In the genomic region with DNA sequence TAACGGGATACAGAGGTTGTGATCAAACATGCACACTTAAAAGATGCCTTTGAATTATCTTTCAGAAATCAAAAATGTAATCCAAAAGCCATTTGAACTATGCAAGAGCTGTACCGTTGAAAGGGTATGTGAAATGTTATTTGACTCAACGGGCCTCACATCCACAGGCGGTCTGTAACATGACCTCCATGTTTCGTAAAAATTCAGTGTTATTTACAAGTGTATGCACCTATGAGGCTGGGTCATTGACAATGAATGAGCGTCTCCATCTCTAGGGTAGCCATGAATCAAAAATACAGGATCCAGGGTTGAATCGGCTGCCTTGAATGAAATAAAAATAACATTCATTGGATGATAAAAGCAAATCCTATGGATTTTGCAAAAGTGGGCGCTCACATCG, we compare ENCODE assay signal across 19 cellular contexts.
DNase-seq lines count a peak whose midpoint lies in the region; ATAC-seq and TF ChIP-seq lines count a peak whose summit lies in the region.
"Had no signal": no experiment of that assay in that cellular context is flagged by ENCODE, and none has a peak within 500 bp of the region (broad histone marks: within the 10 kb centered on the region; RNA-seq: fewer than 3 reads in every experiment).

No MANE protein-coding gene starts in this region.

- H3K4me1 ChIP-seq in HUES48 (ENCODE audit: control insufficient read depth, insufficient read depth, low read length): peaks cover 26% of the 10 kb centered on the region
- H3K4me1 ChIP-seq in tibial nerve: no peaks in the 10 kb centered on the region

- peak overlapping the region; percentile 79 for H3K4me3 Mint-ChIP-seq in glutamatergic neuron (ENCODE audit: unreplicated experiment)
- peak overlapping the region in 6 of 10 donors; percentile 56 to 84 (median 68) for H3K4me3 Mint-ChIP-seq in naive thymus-derived CD8-positive, alpha-beta T cell
- H3K4me3 Mint-ChIP-seq in activated naive CD4-positive, alpha-beta T cell treated with anti-CD3 and anti-CD28 coated beads for 36 hours: no peak overlapping the region
- peak overlapping the region in 1 of 2 donors; percentile 59 for H3K4me3 Mint-ChIP-seq in CD14-positive monocyte

- peaks cover 7% of the 10 kb centered on the region for H3K9me3 Mint-ChIP-seq in glutamatergic neuron (ENCODE audit: unreplicated experiment)
- H3K9me3 Mint-ChIP-seq in naive thymus-derived CD8-positive, alpha-beta T cell: peaks cover 0 to 3% (median 0%) of the 10 kb centered on the region in 9 donors
- H3K9me3 Mint-ChIP-seq in activated naive CD4-positive, alpha-beta T cell treated with anti-CD3 and anti-CD28 coated beads for 36 hours: peaks cover 6% of the 10 kb centered on the region
- peaks cover 0 to 14% (median 5%) of the 10 kb centered on the region in 7 donors for H3K9me3 Mint-ChIP-seq in CD14-positive monocyte

- H3K27ac ChIP-seq in HUES48 (ENCODE audit: low read depth, low read length): peak overlapping the region; percentile 94
- no peak overlapping the region for H3K27ac ChIP-seq in tibial nerve
- H3K27ac ChIP-seq: C4-2B had no signal

- H3K9ac ChIP-seq in HUES48 (ENCODE audit: low read depth, low read length): peak overlapping the region; percentile 25; the same call in 1 of the 2 replicates

- TF ChIP-seq EP300 in tibial nerve (IDR thresholded peaks at IDR 0.05): no peak

- no peak overlapping the region for H3K27ac Mint-ChIP-seq in glutamatergic neuron (ENCODE audit: unreplicated experiment)
- H3K27ac Mint-ChIP-seq in naive thymus-derived CD8-positive, alpha-beta T cell: peak overlapping the region in 1 of 10 donors; percentile 24
- H3K27ac Mint-ChIP-seq in activated naive CD4-positive, alpha-beta T cell treated with anti-CD3 and anti-CD28 coated beads for 36 hours: no peak overlapping the region
- H3K27ac Mint-ChIP-seq in CD14-positive monocyte: no peak overlapping the region

- no peak for TF ChIP-seq POLR2A in tibial nerve (IDR thresholded peaks at IDR 0.05)

- WGBS in tibial nerve, 2 donors: 33 to 39% methylated on average over 9 of the region's 9 CpGs

- H3K36me3 ChIP-seq in HUES48 (ENCODE audit: control insufficient read depth, insufficient read depth, low read length) (no peaks in the 10 kb centered on the region), tibial nerve (no peaks in the 10 kb centered on the region)

- CTCF ChIA-PET in activated naive CD4-positive, alpha-beta T cell treated with anti-CD3 and anti-CD28 coated beads for 36 hours (lab: Charles Lee): no interaction called here

- H3K4me3 ChIP-seq in HUES48 (ENCODE audit: low read depth, low read length) (peak overlapping the region; percentile 56), tibial nerve (no peak overlapping the region)

- intact Hi-C loops in activated naive CD4-positive, alpha-beta T cell treated with anti-CD3 and anti-CD28 coated beads for 36 hours (cut with micrococcal nuclease): no loop called here
- intact Hi-C loops in CD14-positive monocyte (cut with micrococcal nuclease): no loop called here

- peaks cover 13% of the 10 kb centered on the region for H3K4me1 Mint-ChIP-seq in glutamatergic neuron (ENCODE audit: low read depth, unreplicated experiment)
- H3K4me1 Mint-ChIP-seq in naive thymus-derived CD8-positive, alpha-beta T cell: peaks cover 13 to 25% (median 17%) of the 10 kb centered on the region in 4 donors
- H3K4me1 Mint-ChIP-seq in activated naive CD4-positive, alpha-beta T cell treated with anti-CD3 and anti-CD28 coated beads for 36 hours (ENCODE audit: low read depth): peaks cover 12% of the 10 kb centered on the region
- H3K4me1 Mint-ChIP-seq in CD14-positive monocyte: no peaks in the 10 kb centered on the region

- H3K36me3 Mint-ChIP-seq in glutamatergic neuron (ENCODE audit: unreplicated experiment) (no peaks in the 10 kb centered on the region), CD14-positive monocyte (no peaks in the 10 kb centered on the region)
- no peaks in the 10 kb centered on the region for H3K36me3 Mint-ChIP-seq in naive thymus-derived CD8-positive, alpha-beta T cell
- H3K36me3 Mint-ChIP-seq in activated naive CD4-positive, alpha-beta T cell treated with anti-CD3 and anti-CD28 coated beads for 36 hours (ENCODE audit: low read depth): no peaks in the 10 kb centered on the region
- H3K36me3 Mint-ChIP-seq: T-cell had no signal

- no peak for ATAC-seq in naive thymus-derived CD8-positive, alpha-beta T cell
- no peak for ATAC-seq in GM21576 (IDR thresholded peaks at IDR 0.05; ENCODE audit: unreplicated experiment)
- ATAC-seq: SK-N-SH treated with all-trans-retinoic acid at 6 μM for 48 hours, T-cell had no signal

- H3K27me3 Mint-ChIP-seq in glutamatergic neuron (ENCODE audit: unreplicated experiment): peaks cover 3% of the 10 kb centered on the region
- peaks cover 22 to 60% (median 44%) of the 10 kb centered on the region in 5 donors for H3K27me3 Mint-ChIP-seq in naive thymus-derived CD8-positive, alpha-beta T cell
- peaks cover 32% of the 10 kb centered on the region for H3K27me3 Mint-ChIP-seq in activated naive CD4-positive, alpha-beta T cell treated with anti-CD3 and anti-CD28 coated beads for 36 hours (ENCODE audit: low read depth)
- H3K27me3 Mint-ChIP-seq in CD14-positive monocyte (ENCODE audit: low read depth in 3 of 3): peaks cover 42 to 62% (median 47%) of the 10 kb centered on the region in 3 donors

- POLR2A ChIA-PET in naive thymus-derived CD8-positive, alpha-beta T cell (lab: Charles Lee): no interaction called here

- no peaks in the 10 kb centered on the region for H3K9me3 ChIP-seq in HUES48 (ENCODE audit: control insufficient read depth, insufficient read depth, low read length)
- no peaks in the 10 kb centered on the region for H3K9me3 ChIP-seq in tibial nerve

- TF ChIP-seq CTCF in glutamatergic neuron (IDR thresholded peaks at IDR 0.05; ENCODE audit: partially characterized antibody, unreplicated experiment) (no peak), tibial nerve (IDR thresholded peaks at IDR 0.05) (no peak), CD14-positive monocyte (IDR thresholded peaks at IDR 0.05) (no peak)

- DNase-seq in glutamatergic neuron: no peak
- DNase-seq in naive thymus-derived CD8-positive, alpha-beta T cell: no peak
- no peak for DNase-seq in tibial nerve (ENCODE audit: low spot score in 2 of 2)
- no peak for DNase-seq in activated naive CD4-positive, alpha-beta T cell treated with anti-CD3 and anti-CD28 coated beads for 36 hours
- DNase-seq in CD14-positive monocyte (ENCODE audit: low spot score): no peak
- DNase-seq: ACHN; DMS79 treated with DMSO at 0.1 percent for 48 hours; GOT3; Karpas-422; NCI-H1436; NCI-H1930; NCI-H748 treated with DMSO at 0.1 percent for 48 hours; NK-92 treated with Interleukin-12 subunit alpha and Interleukin-12 subunit beta, amount 100 ng/mL, for 24 hours; SIG-M5; T-cell had no signal

- H3K27me3 ChIP-seq in HUES48 (ENCODE audit: control insufficient read depth, insufficient read depth, low read length) (no peaks in the 10 kb centered on the region), tibial nerve (peaks cover 0 to 4% of the 10 kb centered on the region in 2 donors)
